Comparison of ENCODE assay signal across 1 cellular context in the genomic region with DNA sequence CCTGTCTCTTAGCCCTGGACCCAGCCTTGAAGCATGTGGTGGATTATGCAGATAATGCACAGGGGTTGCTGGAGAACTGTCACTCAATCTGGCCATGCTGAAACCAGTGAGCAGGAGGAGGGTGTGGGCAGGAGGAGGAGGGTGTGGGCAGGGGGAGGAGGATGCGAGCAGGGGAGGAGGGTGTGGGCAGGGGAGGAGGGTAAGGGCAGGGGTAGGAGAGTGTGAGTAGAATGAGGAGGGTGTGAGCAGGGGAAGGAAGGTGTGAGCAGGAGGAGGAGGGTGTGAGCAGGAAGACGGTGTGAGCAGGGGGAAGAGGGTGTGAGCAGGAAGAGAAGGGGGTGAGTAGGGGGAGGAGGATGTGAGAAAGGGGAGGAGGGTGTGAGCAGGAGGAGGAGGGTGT.
TF ChIP-seq lines count a peak whose summit lies in the region.

No MANE protein-coding gene starts in this region.

TF ChIP-seq in HEK293, 187 proteins besides CTCF, POLR2A, EP300 and RAD21 (continued from another document):
- TF ChIP-seq, protein P1, sequence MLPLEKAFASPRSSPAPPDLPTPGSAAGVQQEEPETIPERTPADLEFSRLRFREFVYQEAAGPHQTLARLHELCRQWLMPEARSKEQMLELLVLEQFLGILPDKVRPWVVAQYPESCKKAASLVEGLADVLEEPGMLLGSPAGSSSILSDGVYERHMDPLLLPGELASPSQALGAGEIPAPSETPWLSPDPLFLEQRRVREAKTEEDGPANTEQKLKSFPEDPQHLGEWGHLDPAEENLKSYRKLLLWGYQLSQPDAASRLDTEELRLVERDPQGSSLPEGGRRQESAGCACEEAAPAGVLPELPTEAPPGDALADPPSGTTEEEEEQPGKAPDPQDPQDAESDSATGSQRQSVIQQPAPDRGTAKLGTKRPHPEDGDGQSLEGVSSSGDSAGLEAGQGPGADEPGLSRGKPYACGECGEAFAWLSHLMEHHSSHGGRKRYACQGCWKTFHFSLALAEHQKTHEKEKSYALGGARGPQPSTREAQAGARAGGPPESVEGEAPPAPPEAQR (tag by site-specific recombination; IDR thresholded peaks at IDR 0.05): no peak
- peak; percentile 95 for TF ChIP-seq ZFHX2 (tag by site-specific recombination; conservative IDR thresholded peaks at IDR 0.05)
